20 cellular contexts compared by ENCODE assay signal in genomic region chr5:148938535-148938907, GRCh38.
"Had no signal": no experiment of that assay in that cellular context is flagged by ENCODE, and none has a peak within 500 bp of the region (broad histone marks: within the 10 kb centered on the region; RNA-seq: fewer than 3 reads in every experiment).

No MANE protein-coding gene starts in this region.

- H3K9me3 ChIP-seq: body of pancreas, mucosa of descending colon, right lobe of liver, tibial artery had no signal

- H3K36me3 ChIP-seq: right lobe of liver, tibial artery had no signal

- H3K79me2 ChIP-seq: hepatocyte had no signal

- H3K27ac ChIP-seq: right lobe of liver, skin epidermis, tibial artery had no signal

- H3K4me1 ChIP-seq: tibial artery had no signal

- DNase-seq: activated CD4-positive, alpha-beta T cell treated with anti-CD3 and anti-CD28 coated beads for 1 hour; activated gamma-delta T cell treated with Interleukin-2 at 50 U/mL for 16 hours; activated T-cell treated with anti-CD3 and anti-CD28 coated beads, Interleukin-2, amount 50 U/mL, for 1 hour; anterior cingulate cortex; erythroblast; foreskin melanocyte; glutamatergic neuron; left cardiac atrium; mesenchymal stem cell; mucosa of descending colon; naive B cell; occipital lobe; right lobe of liver; stimulated activated CD4-positive, alpha-beta T cell treated with anti-CD3 and anti-CD28 coated beads, Interleukin-2, amount 100 ng/mL, for 24 hours; stimulated activated naive CD8-positive, alpha-beta T cell treated with anti-CD3 and anti-CD28 coated beads, Interleukin-15, amount 100 ng/mL, for 72 hours; tibial artery had no signal

- H3K4me3 ChIP-seq: body of pancreas, hepatocyte, mucosa of descending colon, right lobe of liver, skin epidermis, tibial artery had no signal

- ATAC-seq: left cardiac atrium; mucosa of descending colon; right lobe of liver; stimulated activated effector memory CD8-positive, alpha-beta T cell treated with anti-CD3 and anti-CD28 coated beads, Interleukin-12 subunit alpha, Interleukin-12 subunit beta, amount 100 ng/mL, for 72 hours; stimulated activated naive CD8-positive, alpha-beta T cell treated with anti-CD3 and anti-CD28 coated beads, Interleukin-15, amount 100 ng/mL, for 72 hours had no signal

- H2AFZ ChIP-seq: hepatocyte had no signal

- H3K27me3 ChIP-seq: body of pancreas, hepatocyte, right lobe of liver, tibial artery had no signal

- H3K4me2 ChIP-seq: hepatocyte had no signal
